Comparison of ENCODE assay signal across 1 cellular context in the genomic region with DNA sequence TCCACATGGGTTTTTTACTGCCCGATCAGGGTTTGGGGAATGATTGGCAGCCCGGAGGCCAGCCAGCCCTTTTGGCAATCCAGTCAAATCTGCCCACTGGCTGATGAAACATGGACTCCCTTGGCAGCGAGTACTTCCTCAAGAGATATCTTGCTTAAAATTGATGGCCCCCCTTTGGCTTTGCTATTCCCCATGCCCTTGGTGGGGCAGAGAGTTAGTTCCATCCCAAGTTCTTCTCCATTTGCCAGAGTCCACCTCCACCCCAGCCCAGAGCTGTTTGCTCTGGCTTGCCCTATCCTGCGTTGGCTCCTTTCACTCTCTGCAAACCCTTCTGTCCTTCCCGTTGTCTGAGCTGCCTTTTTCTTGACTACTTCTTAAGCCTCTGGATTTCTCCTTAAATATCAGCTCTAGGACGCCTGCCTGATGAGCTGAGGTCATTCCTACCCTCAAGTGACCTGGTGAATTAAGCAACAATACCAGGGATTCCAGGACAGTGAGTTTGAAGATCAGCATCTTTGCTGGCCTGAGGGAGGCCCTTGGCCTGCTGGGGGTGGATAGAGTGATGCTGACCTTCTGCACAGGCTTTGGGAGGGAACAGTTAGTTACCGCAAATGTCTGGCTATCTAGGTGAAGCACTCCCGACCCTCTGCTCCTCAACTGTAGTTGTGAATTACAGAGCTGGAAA.
TF ChIP-seq lines count a peak whose summit lies in the region.

No MANE protein-coding gene starts in this region.

TF ChIP-seq in IMR-90, 13 proteins besides CTCF, POLR2A, EP300 and RAD21:
- peak; percentile 96 for TF ChIP-seq RCOR1 (IDR thresholded peaks at IDR 0.05; ENCODE audit: insufficient replicate concordance, low read length)
- TF ChIP-seq NFE2L2 (IDR thresholded peaks at IDR 0.05; ENCODE audit: low read depth, low read length), result peak; percentile 60
- peak; percentile 99 for TF ChIP-seq CEBPB (IDR thresholded peaks at IDR 0.05; ENCODE audit: low read depth, low read length)
- no peak for TF ChIP-seq CHD1 (IDR thresholded peaks at IDR 0.05; ENCODE audit: low read depth, low read length)
- TF ChIP-seq FOS (IDR thresholded peaks at IDR 0.05; ENCODE audit: low read depth, low read length), result peak; percentile 91
- peak; percentile 57; the same call in 1 of the 2 replicates for TF ChIP-seq MAZ (IDR thresholded peaks at IDR 0.05; ENCODE audit: borderline replicate concordance, low read depth, low read length)
- no peak for TF ChIP-seq MXI1 (IDR thresholded peaks at IDR 0.05; ENCODE audit: borderline replicate concordance, low read depth, low read length)
- TF ChIP-seq SMC3 (IDR thresholded peaks at IDR 0.05; ENCODE audit: low read depth, low read length), result peak; percentile 32
- TF ChIP-seq BHLHE40 (IDR thresholded peaks at IDR 0.05; ENCODE audit: low read depth, low read length), result peak; percentile 64
- TF ChIP-seq MAFK (IDR thresholded peaks at IDR 0.05; ENCODE audit: low read depth, low read length), result no peak; the same call in 1 of the 2 replicates
- no peak for TF ChIP-seq RFX5 (IDR thresholded peaks at IDR 0.05; ENCODE audit: low read depth, low read length)
- TF ChIP-seq, protein P1, sequence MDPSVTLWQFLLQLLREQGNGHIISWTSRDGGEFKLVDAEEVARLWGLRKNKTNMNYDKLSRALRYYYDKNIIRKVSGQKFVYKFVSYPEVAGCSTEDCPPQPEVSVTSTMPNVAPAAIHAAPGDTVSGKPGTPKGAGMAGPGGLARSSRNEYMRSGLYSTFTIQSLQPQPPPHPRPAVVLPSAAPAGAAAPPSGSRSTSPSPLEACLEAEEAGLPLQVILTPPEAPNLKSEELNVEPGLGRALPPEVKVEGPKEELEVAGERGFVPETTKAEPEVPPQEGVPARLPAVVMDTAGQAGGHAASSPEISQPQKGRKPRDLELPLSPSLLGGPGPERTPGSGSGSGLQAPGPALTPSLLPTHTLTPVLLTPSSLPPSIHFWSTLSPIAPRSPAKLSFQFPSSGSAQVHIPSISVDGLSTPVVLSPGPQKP (IDR thresholded peaks at IDR 0.05; ENCODE audit: borderline replicate concordance, low read depth, low read length), result no peak
- TF ChIP-seq, protein P2, sequence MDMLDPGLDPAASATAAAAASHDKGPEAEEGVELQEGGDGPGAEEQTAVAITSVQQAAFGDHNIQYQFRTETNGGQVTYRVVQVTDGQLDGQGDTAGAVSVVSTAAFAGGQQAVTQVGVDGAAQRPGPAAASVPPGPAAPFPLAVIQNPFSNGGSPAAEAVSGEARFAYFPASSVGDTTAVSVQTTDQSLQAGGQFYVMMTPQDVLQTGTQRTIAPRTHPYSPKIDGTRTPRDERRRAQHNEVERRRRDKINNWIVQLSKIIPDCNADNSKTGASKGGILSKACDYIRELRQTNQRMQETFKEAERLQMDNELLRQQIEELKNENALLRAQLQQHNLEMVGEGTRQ (IDR thresholded peaks at IDR 0.05; ENCODE audit: low read depth, low read length), result no peak
